ENCODE assay signal across 18 cellular contexts in the genomic region with DNA sequence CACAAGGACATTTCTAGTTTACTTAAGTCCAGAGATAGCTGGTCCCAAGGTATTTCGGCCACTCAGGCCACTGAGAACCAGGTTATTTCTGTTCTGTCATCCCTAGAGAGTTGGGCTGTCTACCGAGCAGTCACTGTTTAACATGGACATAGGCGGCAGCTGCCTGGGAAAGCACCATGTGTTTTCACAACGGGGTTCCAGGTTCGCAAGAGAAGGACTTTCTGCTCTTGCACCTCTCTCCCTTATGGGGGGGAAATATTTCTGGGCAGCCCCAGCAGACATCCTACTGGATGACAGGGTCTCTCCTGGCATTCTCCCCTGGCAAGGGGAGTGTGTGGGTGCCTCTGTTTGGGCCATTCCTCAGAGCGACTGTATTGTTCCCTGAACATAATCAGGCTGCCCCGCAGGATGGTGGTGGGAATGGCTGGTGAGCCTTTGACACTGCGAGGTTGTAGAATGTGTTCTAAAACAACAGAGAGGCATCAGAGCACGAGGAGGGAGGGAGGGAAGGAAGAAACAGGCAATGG.
DNase-seq lines count a peak whose midpoint lies in the region; ATAC-seq and TF ChIP-seq lines count a peak whose summit lies in the region.
"Had no signal": no experiment of that assay in that cellular context is flagged by ENCODE, and none has a peak within 500 bp of the region (broad histone marks: within the 10 kb centered on the region; RNA-seq: fewer than 3 reads in every experiment).

No MANE protein-coding gene starts in this region.

- peak; percentile 52 for DNase-seq in activated CD8-positive, alpha-beta memory T cell treated with anti-CD3 and anti-CD28 coated beads, Interleukin-2, amount 50 U/mL, for 48 hours
- DNase-seq in activated CD8-positive, alpha-beta memory T cell treated with anti-CD3 and anti-CD28 coated beads, Interleukin-2, amount 10 ng/mL, durations not matched to agents 7 days and 5 days, result no peak
- DNase-seq in osteoblast (ENCODE audit: insufficient read length, low spot score, missing footprints) (peak; percentile 26), uterus (no peak), occipital lobe (lab: John Stamatoyannopoulos, UW) (no peak)
- DNase-seq: DMS53; NCI-H1092 treated with DMSO at 0.1 percent for 48 hours; NCI-H748 treated with DMSO at 0.1 percent for 48 hours; nephron progenitor cell; PC-3; stimulated activated CD4-positive, alpha-beta T cell treated with anti-CD3 and anti-CD28 coated beads, Interleukin-15, amount 100 ng/mL, for 24 hours had no signal

- no peaks in the 10 kb centered on the region for H4K20me1 ChIP-seq in osteoblast (ENCODE audit: insufficient read depth, low read length)

- H3K79me2 ChIP-seq in osteoblast (ENCODE audit: insufficient read depth, low read length), result no peaks in the 10 kb centered on the region

- H3K4me1 Mint-ChIP-seq in activated CD8-positive, alpha-beta memory T cell treated with anti-CD3 and anti-CD28 coated beads, Interleukin-2, amount 10 ng/mL, durations not matched to agents 7 days and 5 days, result peaks cover 81% of the 10 kb centered on the region

- H3K4me1 ChIP-seq in osteoblast (ENCODE audit: insufficient read depth, low read length), result peaks cover 7% of the 10 kb centered on the region
- H3K4me1 ChIP-seq in uterus, result no peaks in the 10 kb centered on the region
- H3K4me1 ChIP-seq: SJSA1 had no signal

- no peaks in the 10 kb centered on the region for H3K36me3 ChIP-seq in osteoblast (ENCODE audit: insufficient read depth, low read length)
- H3K36me3 ChIP-seq in uterus, result no peaks in the 10 kb centered on the region
- H3K36me3 ChIP-seq: SJSA1 had no signal

- H2AFZ ChIP-seq in osteoblast (ENCODE audit: low read length), result no peak overlapping the region

- no peak overlapping the region for H3K27ac ChIP-seq in osteoblast (ENCODE audit: low read depth, low read length)
- H3K27ac ChIP-seq in uterus, result no peak overlapping the region
- H3K27ac ChIP-seq: SJSA1 had no signal

- H3K4me2 ChIP-seq in osteoblast (ENCODE audit: insufficient read depth, low read length), result no peak overlapping the region

- H3K9me3 Mint-ChIP-seq in activated CD8-positive, alpha-beta memory T cell treated with anti-CD3 and anti-CD28 coated beads, Interleukin-2, amount 10 ng/mL, durations not matched to agents 7 days and 5 days (ENCODE audit: low read depth), result peaks cover 2% of the 10 kb centered on the region
- H3K9me3 Mint-ChIP-seq: stimulated activated naive CD8-positive, alpha-beta T cell treated with anti-CD3 and anti-CD28 coated beads, Interleukin-15, Interleukin-2, amounts not matched to agents 100 ng/mL and 50 ng/mL, for 24 hours had no signal

- no peak for TF ChIP-seq POLR2A in uterus (IDR thresholded peaks at IDR 0.05)

- peaks cover 14% of the 10 kb centered on the region for H3K27me3 ChIP-seq in osteoblast (ENCODE audit: insufficient read depth, low read length)
- H3K27me3 ChIP-seq in uterus, result no peaks in the 10 kb centered on the region
- H3K27me3 ChIP-seq: SJSA1 had no signal

- TF ChIP-seq CTCF in osteoblast (IDR thresholded peaks at IDR 0.05; ENCODE audit: extremely low read depth, low read depth, low read length), result no peak
- TF ChIP-seq CTCF in uterus (IDR thresholded peaks at IDR 0.05), result no peak

- intact Hi-C loops in uterus (cut with DNase I; ENCODE audit: low total_unique reads), result no loop called here

- no peak for ATAC-seq in activated CD8-positive, alpha-beta memory T cell treated with anti-CD3 and anti-CD28 coated beads, Interleukin-2, amount 10 ng/mL, durations not matched to agents 7 days and 5 days
- ATAC-seq in GM21423 (IDR thresholded peaks at IDR 0.05; ENCODE audit: unreplicated experiment) (peak; percentile 14), HG03175 (IDR thresholded peaks at IDR 0.05; ENCODE audit: unreplicated experiment) (peak; percentile 32), HG02884 (IDR thresholded peaks at IDR 0.05; ENCODE audit: unreplicated experiment) (no peak)
- ATAC-seq: activated CD4-positive, CD25-positive, alpha-beta regulatory T cell treated with anti-CD3 and anti-CD28 coated beads, Interleukin-2, amount 50 U/mL, for 24 hours; PC-3 had no signal

- H3K4me3 ChIP-seq in osteoblast (ENCODE audit: insufficient read depth, low read length) (no peak overlapping the region), uterus (no peak overlapping the region)
- H3K4me3 ChIP-seq: SJSA1 had no signal

- no peak overlapping the region for H3K27ac Mint-ChIP-seq in activated CD8-positive, alpha-beta memory T cell treated with anti-CD3 and anti-CD28 coated beads, Interleukin-2, amount 10 ng/mL, durations not matched to agents 7 days and 5 days
- H3K27ac Mint-ChIP-seq: CD14-positive monocyte, nephron progenitor cell had no signal

- CTCF ChIA-PET in activated CD8-positive, alpha-beta memory T cell treated with anti-CD3 and anti-CD28 coated beads, Interleukin-2, amount 10 ng/mL, durations not matched to agents 7 days and 5 days (lab: Charles Lee), result interaction anchor here (3.0 to 4.0 kb wide), 2 partner anchors 11 to 38 kb away, joined by 12 to 26 read pairs; no protein-coding TSS in a partner anchor

- H3K9me3 ChIP-seq in osteoblast (ENCODE audit: low read depth, low read length) (no peaks in the 10 kb centered on the region), uterus (no peaks in the 10 kb centered on the region)
- H3K9me3 ChIP-seq: SJSA1 had no signal

- no peaks in the 10 kb centered on the region for H3K27me3 Mint-ChIP-seq in activated CD8-positive, alpha-beta memory T cell treated with anti-CD3 and anti-CD28 coated beads, Interleukin-2, amount 10 ng/mL, durations not matched to agents 7 days and 5 days
- H3K27me3 Mint-ChIP-seq: stimulated activated naive CD8-positive, alpha-beta T cell treated with anti-CD3 and anti-CD28 coated beads, Interleukin-15, Interleukin-2, amounts not matched to agents 100 ng/mL and 50 ng/mL, for 24 hours had no signal

- H3K36me3 Mint-ChIP-seq in activated CD8-positive, alpha-beta memory T cell treated with anti-CD3 and anti-CD28 coated beads, Interleukin-2, amount 10 ng/mL, durations not matched to agents 7 days and 5 days, result peaks cover 13% of the 10 kb centered on the region
- H3K36me3 Mint-ChIP-seq: CD14-positive monocyte had no signal

- H3K4me3 Mint-ChIP-seq in activated CD8-positive, alpha-beta memory T cell treated with anti-CD3 and anti-CD28 coated beads, Interleukin-2, amount 10 ng/mL, durations not matched to agents 7 days and 5 days, result no peak overlapping the region
- H3K4me3 Mint-ChIP-seq: CD14-positive monocyte; nephron progenitor cell; stimulated activated naive CD8-positive, alpha-beta T cell treated with anti-CD3 and anti-CD28 coated beads, Interleukin-15, Interleukin-2, amounts not matched to agents 100 ng/mL and 50 ng/mL, for 24 hours had no signal

Comparison
In these comparisons a context has a peak if more than half of its experiments do, and no peak if none do; other contexts are left out.
1. DNase-seq: peak in activated CD8-positive, alpha-beta memory T cell treated with anti-CD3 and anti-CD28 coated beads, Interleukin-2, amount 50 U/mL, for 48 hours (single experiment) and osteoblast (single experiment); none in activated CD8-positive, alpha-beta memory T cell treated with anti-CD3 and anti-CD28 coated beads, Interleukin-2, amount 10 ng/mL, durations not matched to agents 7 days and 5 days (single experiment), uterus (0 of 2) and occipital lobe (single experiment).
2. ATAC-seq: peak in GM21423 (single experiment) and HG03175 (single experiment); none in activated CD8-positive, alpha-beta memory T cell treated with anti-CD3 and anti-CD28 coated beads, Interleukin-2, amount 10 ng/mL, durations not matched to agents 7 days and 5 days (single experiment) and HG02884 (single experiment).